In genomic region chr9:130766904-130767262, GRCh38 we compare ENCODE assay signal across 10 cellular contexts.
DNase-seq lines count a peak whose midpoint lies in the region; ATAC-seq and TF ChIP-seq lines count a peak whose summit lies in the region.
"Had no signal": no experiment of that assay in that cellular context is flagged by ENCODE, and none has a peak within 500 bp of the region (broad histone marks: within the 10 kb centered on the region; RNA-seq: fewer than 3 reads in every experiment).

No MANE protein-coding gene starts in this region.

- no peak overlapping the region for H3K4me3 Mint-ChIP-seq in activated B cell treated with CpG ODN at 0.5 μM for 24 hours

- H3K9me3 Mint-ChIP-seq in activated B cell treated with CpG ODN at 0.5 μM for 24 hours: no peaks in the 10 kb centered on the region

- intact Hi-C loops in activated B cell treated with CpG ODN at 0.5 μM for 24 hours (cut with micrococcal nuclease) (no loop called here), uterus (cut with DNase I; ENCODE audit: low total_unique reads) (no loop called here)

- H3K4me1 Mint-ChIP-seq in activated B cell treated with CpG ODN at 0.5 μM for 24 hours: peaks cover 45% of the 10 kb centered on the region

- no peaks in the 10 kb centered on the region for H3K9me3 ChIP-seq in uterus

- no peak for TF ChIP-seq CTCF in HL-60 (IDR thresholded peaks at IDR 0.05; ENCODE audit: insufficient read depth, low read length)
- no peak for TF ChIP-seq CTCF in activated B cell treated with CpG ODN at 0.5 μM for 24 hours (IDR thresholded peaks at IDR 0.05)
- TF ChIP-seq CTCF in uterus (IDR thresholded peaks at IDR 0.05): no peak

- no peak for TF ChIP-seq POLR2A in uterus (IDR thresholded peaks at IDR 0.05)

- H3K27ac ChIP-seq in HL-60 (replicated peaks) (peak overlapping the region; percentile 69), skin epidermis (peak overlapping the region in 14 of 21 experiments; percentile 1 to 73 (median 32)), uterus (no peak overlapping the region)

- ATAC-seq in activated B cell treated with CpG ODN at 0.5 μM for 24 hours (ENCODE audit: low read depth) (no peak), HG02981 (IDR thresholded peaks at IDR 0.05; ENCODE audit: unreplicated experiment) (no peak), GM19463 (IDR thresholded peaks at IDR 0.05; ENCODE audit: unreplicated experiment) (no peak)
- ATAC-seq: HCT116 had no signal

- POLR2A ChIA-PET in activated B cell treated with CpG ODN at 0.5 μM for 24 hours (lab: Charles Lee): interaction anchor here (1.0 kb wide), 1 partner anchor 277 kb away, joined by 3 read pairs; no protein-coding TSS in a partner anchor

- H3K27me3 Mint-ChIP-seq in activated B cell treated with CpG ODN at 0.5 μM for 24 hours: no peaks in the 10 kb centered on the region

- H3K4me1 ChIP-seq in uterus: no peaks in the 10 kb centered on the region

- H3K36me3 Mint-ChIP-seq in activated B cell treated with CpG ODN at 0.5 μM for 24 hours (ENCODE audit: low read depth): no peaks in the 10 kb centered on the region

- H3K27ac Mint-ChIP-seq in activated B cell treated with CpG ODN at 0.5 μM for 24 hours: peak overlapping the region; percentile 6

- H3K4me3 ChIP-seq in HL-60 (replicated peaks; ENCODE audit: insufficient read depth, low read length) (no peak overlapping the region), skin epidermis (no peak overlapping the region), uterus (no peak overlapping the region)

- H3K36me3 ChIP-seq in uterus: no peaks in the 10 kb centered on the region

- CTCF ChIA-PET in activated B cell treated with CpG ODN at 0.5 μM for 24 hours (lab: Charles Lee): no interaction called here

- peak in 1 of 2 experiments; percentile 71 for DNase-seq in HL-60 (ENCODE audit: low read depth in 1 of 2, low spot score in 1 of 2)
- no peak for DNase-seq in activated B cell treated with CpG ODN at 0.5 μM for 24 hours
- peak; percentile 63 for DNase-seq in left kidney (ENCODE audit: low read depth, low spot score)
- no peak for DNase-seq in uterus
- DNase-seq: effector CD8-positive, alpha-beta T cell; NCI-H1105 treated with DMSO at 0.1 percent for 48 hours had no signal

- H3K27me3 ChIP-seq in HL-60 (ENCODE audit: insufficient read depth, poor library complexity, severe bottlenecking): no peaks in the 10 kb centered on the region
- no peaks in the 10 kb centered on the region for H3K27me3 ChIP-seq in uterus

Comparison
In these comparisons a context has a peak if more than half of its experiments do, and no peak if none do; other contexts are left out.
1. H3K27ac ChIP-seq: peak in HL-60 (single experiment) and skin epidermis (14 of 21); none in uterus (0 of 2).